Comparison of ENCODE assay signal across 1 cellular context in genomic region chr22:22168941-22169867, GRCh38.
TF ChIP-seq lines count a peak whose summit lies in the region.

No MANE protein-coding gene starts in this region.

TF ChIP-seq in K562, 482 proteins besides CTCF, POLR2A, EP300 and RAD21 (continued from another document):
- TF ChIP-seq ETV6 (IDR thresholded peaks at IDR 0.05; ENCODE audit: borderline replicate concordance in 1 of 2, low read depth in 2 of 2, low read length in 1 of 2) (no peak), ETV6 (CRISPR knock-in tag; IDR thresholded peaks at IDR 0.05; ENCODE audit: borderline replicate concordance) (no peak), CXXC5 (CRISPR knock-in tag; IDR thresholded peaks at IDR 0.05) (0 out of 2 replicates have a peak, but pooled peaks have one; percentile 13), SRF (CRISPR knock-in tag; IDR thresholded peaks at IDR 0.05) (no peak), GABPA (tag; conservative IDR thresholded peaks at IDR 0.05; ENCODE audit: low read depth) (0 out of 2 replicates have a peak, but pooled peaks have one; percentile 9), TRIM25 (IDR thresholded peaks at IDR 0.05; ENCODE audit: borderline replicate concordance) (no peak), HNRNPK (IDR thresholded peaks at IDR 0.05; ENCODE audit: low read depth, low read length, poor library complexity, severe bottlenecking) (no peak), ZNF408 (CRISPR knock-in tag; IDR thresholded peaks at IDR 0.05; ENCODE audit: low read depth) (no peak), ZBTB43 (CRISPR knock-in tag; IDR thresholded peaks at IDR 0.05) (no peak), BDP1 (IDR thresholded peaks at IDR 0.05; ENCODE audit: insufficient read depth, insufficient read length) (peak; percentile 22), PRPF4 (IDR thresholded peaks at IDR 0.05; ENCODE audit: insufficient read depth, low read depth, low read length, poor library complexity, severe bottlenecking) (no peak), GTF2E2 (tag; IDR thresholded peaks at IDR 0.05) (peak; percentile 22; the same call in 1 of the 2 replicates), DDX20 (tag; IDR thresholded peaks at IDR 0.05; ENCODE audit: low read depth) (no peak), ZNF780A (CRISPR knock-in tag; IDR thresholded peaks at IDR 0.05) (no peak), CEBPB (tag; IDR thresholded peaks at IDR 0.05) (peak; percentile 93), FOS (IDR thresholded peaks at IDR 0.05; ENCODE audit: extremely low read depth, insufficient read length) (no peak), ZFP1 (CRISPR knock-in tag; IDR thresholded peaks at IDR 0.05) (no peak; the same call in 1 of the 2 replicates), CHD1 (IDR thresholded peaks at IDR 0.05; ENCODE audit: low read length) (no peak), RNF219 (CRISPR knock-in tag; IDR thresholded peaks at IDR 0.05) (no peak), DLX4 (CRISPR knock-in tag; IDR thresholded peaks at IDR 0.05) (peak; percentile 20; the same call in 1 of the 2 replicates), RBFOX2 (IDR thresholded peaks at IDR 0.05; ENCODE audit: low read depth, low read length) (no peak), JUND (IDR thresholded peaks at IDR 0.05; ENCODE audit: borderline replicate concordance, low read depth, low read length) (0 out of 2 replicates have a peak, but pooled peaks have one; percentile 1), JUND (tag; IDR thresholded peaks at IDR 0.05; ENCODE audit: borderline replicate concordance, low read depth, low read length) (no peak), BRCA1 (IDR thresholded peaks at IDR 0.05) (no peak), BRCA1 (CRISPR knock-in tag; IDR thresholded peaks at IDR 0.05) (no peak)
- TF ChIP-seq, protein P1, sequence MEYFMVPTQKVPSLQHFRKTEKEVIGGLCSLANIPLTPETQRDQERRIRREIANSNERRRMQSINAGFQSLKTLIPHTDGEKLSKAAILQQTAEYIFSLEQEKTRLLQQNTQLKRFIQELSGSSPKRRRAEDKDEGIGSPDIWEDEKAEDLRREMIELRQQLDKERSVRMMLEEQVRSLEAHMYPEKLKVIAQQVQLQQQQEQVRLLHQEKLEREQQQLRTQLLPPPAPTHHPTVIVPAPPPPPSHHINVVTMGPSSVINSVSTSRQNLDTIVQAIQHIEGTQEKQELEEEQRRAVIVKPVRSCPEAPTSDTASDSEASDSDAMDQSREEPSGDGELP (CRISPR knock-in tag; IDR thresholded peaks at IDR 0.05; ENCODE audit: borderline replicate concordance) = no peak
